ENCODE assay signal across 1 cellular context in the genomic region with DNA sequence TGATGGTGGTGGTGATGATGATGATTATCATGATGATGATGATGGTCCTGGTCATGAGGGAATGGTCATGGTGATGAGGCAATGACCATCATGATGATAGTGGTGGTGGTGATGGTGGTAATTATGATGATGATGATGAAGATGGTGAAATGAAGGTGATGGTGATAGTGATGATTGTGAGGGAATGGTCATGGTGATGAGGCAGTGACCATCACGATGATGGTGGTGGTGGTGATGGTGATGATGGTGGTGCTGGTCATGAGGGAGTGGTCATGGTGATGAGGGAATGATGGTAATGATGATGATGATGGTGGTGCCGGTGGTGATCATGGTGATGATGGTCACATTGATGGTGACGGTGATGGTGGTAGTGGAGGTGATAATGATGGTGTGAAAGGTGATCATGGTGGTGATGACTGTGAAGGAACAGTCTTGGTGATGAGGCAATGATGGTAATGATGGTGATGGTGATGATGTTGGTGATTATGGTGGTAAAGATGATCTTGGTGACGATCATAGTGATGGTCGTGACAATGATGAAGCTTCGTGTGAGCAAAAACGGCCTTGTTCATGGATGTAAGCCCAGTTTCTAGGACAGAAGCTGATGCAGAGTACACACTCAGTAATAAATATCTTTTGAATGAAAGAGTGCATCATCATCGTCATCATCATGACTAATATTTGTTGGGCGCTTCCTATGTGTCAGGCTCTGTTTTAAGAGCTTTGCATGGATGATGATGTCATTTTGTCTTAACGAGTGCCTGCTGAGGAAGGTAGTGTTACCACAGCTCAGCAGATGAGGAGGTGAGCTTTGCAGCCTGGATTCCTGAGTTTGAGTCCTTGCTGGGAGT.
TF ChIP-seq lines count a peak whose summit lies in the region.

No MANE protein-coding gene starts in this region.

TF ChIP-seq in K562, 482 proteins besides CTCF, POLR2A, EP300 and RAD21 (continued from another document and continues in another):
- TF ChIP-seq, protein P1, sequence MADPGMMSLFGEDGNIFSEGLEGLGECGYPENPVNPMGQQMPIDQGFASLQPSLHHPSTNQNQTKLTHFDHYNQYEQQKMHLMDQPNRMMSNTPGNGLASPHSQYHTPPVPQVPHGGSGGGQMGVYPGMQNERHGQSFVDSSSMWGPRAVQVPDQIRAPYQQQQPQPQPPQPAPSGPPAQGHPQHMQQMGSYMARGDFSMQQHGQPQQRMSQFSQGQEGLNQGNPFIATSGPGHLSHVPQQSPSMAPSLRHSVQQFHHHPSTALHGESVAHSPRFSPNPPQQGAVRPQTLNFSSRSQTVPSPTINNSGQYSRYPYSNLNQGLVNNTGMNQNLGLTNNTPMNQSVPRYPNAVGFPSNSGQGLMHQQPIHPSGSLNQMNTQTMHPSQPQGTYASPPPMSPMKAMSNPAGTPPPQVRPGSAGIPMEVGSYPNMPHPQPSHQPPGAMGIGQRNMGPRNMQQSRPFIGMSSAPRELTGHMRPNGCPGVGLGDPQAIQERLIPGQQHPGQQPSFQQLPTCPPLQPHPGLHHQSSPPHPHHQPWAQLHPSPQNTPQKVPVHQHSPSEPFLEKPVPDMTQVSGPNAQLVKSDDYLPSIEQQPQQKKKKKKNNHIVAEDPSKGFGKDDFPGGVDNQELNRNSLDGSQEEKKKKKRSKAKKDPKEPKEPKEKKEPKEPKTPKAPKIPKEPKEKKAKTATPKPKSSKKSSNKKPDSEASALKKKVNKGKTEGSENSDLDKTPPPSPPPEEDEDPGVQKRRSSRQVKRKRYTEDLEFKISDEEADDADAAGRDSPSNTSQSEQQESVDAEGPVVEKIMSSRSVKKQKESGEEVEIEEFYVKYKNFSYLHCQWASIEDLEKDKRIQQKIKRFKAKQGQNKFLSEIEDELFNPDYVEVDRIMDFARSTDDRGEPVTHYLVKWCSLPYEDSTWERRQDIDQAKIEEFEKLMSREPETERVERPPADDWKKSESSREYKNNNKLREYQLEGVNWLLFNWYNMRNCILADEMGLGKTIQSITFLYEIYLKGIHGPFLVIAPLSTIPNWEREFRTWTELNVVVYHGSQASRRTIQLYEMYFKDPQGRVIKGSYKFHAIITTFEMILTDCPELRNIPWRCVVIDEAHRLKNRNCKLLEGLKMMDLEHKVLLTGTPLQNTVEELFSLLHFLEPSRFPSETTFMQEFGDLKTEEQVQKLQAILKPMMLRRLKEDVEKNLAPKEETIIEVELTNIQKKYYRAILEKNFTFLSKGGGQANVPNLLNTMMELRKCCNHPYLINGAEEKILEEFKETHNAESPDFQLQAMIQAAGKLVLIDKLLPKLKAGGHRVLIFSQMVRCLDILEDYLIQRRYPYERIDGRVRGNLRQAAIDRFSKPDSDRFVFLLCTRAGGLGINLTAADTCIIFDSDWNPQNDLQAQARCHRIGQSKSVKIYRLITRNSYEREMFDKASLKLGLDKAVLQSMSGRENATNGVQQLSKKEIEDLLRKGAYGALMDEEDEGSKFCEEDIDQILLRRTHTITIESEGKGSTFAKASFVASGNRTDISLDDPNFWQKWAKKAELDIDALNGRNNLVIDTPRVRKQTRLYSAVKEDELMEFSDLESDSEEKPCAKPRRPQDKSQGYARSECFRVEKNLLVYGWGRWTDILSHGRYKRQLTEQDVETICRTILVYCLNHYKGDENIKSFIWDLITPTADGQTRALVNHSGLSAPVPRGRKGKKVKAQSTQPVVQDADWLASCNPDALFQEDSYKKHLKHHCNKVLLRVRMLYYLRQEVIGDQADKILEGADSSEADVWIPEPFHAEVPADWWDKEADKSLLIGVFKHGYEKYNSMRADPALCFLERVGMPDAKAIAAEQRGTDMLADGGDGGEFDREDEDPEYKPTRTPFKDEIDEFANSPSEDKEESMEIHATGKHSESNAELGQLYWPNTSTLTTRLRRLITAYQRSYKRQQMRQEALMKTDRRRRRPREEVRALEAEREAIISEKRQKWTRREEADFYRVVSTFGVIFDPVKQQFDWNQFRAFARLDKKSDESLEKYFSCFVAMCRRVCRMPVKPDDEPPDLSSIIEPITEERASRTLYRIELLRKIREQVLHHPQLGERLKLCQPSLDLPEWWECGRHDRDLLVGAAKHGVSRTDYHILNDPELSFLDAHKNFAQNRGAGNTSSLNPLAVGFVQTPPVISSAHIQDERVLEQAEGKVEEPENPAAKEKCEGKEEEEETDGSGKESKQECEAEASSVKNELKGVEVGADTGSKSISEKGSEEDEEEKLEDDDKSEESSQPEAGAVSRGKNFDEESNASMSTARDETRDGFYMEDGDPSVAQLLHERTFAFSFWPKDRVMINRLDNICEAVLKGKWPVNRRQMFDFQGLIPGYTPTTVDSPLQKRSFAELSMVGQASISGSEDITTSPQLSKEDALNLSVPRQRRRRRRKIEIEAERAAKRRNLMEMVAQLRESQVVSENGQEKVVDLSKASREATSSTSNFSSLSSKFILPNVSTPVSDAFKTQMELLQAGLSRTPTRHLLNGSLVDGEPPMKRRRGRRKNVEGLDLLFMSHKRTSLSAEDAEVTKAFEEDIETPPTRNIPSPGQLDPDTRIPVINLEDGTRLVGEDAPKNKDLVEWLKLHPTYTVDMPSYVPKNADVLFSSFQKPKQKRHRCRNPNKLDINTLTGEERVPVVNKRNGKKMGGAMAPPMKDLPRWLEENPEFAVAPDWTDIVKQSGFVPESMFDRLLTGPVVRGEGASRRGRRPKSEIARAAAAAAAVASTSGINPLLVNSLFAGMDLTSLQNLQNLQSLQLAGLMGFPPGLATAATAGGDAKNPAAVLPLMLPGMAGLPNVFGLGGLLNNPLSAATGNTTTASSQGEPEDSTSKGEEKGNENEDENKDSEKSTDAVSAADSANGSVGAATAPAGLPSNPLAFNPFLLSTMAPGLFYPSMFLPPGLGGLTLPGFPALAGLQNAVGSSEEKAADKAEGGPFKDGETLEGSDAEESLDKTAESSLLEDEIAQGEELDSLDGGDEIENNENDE (IDR thresholded peaks at IDR 0.05; ENCODE audit: low read depth, low read length): no peak
- TF ChIP-seq ETS2 (tag; IDR thresholded peaks at IDR 0.05; ENCODE audit: borderline replicate concordance, poor library complexity, severe bottlenecking) (no peak), ZFX (CRISPR knock-in tag; IDR thresholded peaks at IDR 0.05) (no peak), FOSL1 (tag; conservative IDR thresholded peaks at IDR 0.05) (peak; percentile 78), ATF7 (IDR thresholded peaks at IDR 0.05) (peak; percentile 91; the same call in 1 of the 2 replicates), ZNF707 (CRISPR knock-in tag; conservative IDR thresholded peaks at IDR 0.05) (no peak), CCNT2 (IDR thresholded peaks at IDR 0.05; ENCODE audit: borderline replicate concordance, extremely low read depth, insufficient read length, low read depth, low read length) (no peak), RBM25 (IDR thresholded peaks at IDR 0.05; ENCODE audit: low read depth, low read length, severe bottlenecking) (no peak), CEBPB (tag; IDR thresholded peaks at IDR 0.05) (0 out of 2 replicates have a peak, but pooled peaks have one; percentile 9), ZBTB7A (IDR thresholded peaks at IDR 0.05; ENCODE audit: borderline replicate concordance, control insufficient read depth, low read depth, low read length) (no peak), RFX7 (CRISPR knock-in tag; IDR thresholded peaks at IDR 0.05) (no peak), ZNF778 (CRISPR knock-in tag; IDR thresholded peaks at IDR 0.05) (no peak), PTTG1 (tag; IDR thresholded peaks at IDR 0.05; ENCODE audit: low read depth) (no peak), PHF8 (IDR thresholded peaks at IDR 0.05; ENCODE audit: borderline replicate concordance, low read length) (no peak), E2F3 (CRISPR knock-in tag; IDR thresholded peaks at IDR 0.05) (no peak), TARDBP (IDR thresholded peaks at IDR 0.05) (no peak), SPI1 (IDR thresholded peaks at IDR 0.05; ENCODE audit: borderline replicate concordance, low read depth, low read length) (no peak), NR3C1 (CRISPR knock-in tag; IDR thresholded peaks at IDR 0.05) (no peak), KLF13 (tag; IDR thresholded peaks at IDR 0.05; ENCODE audit: borderline replicate concordance, low read depth) (no peak), ZZZ3 (IDR thresholded peaks at IDR 0.05) (no peak), BACH1 (tag; IDR thresholded peaks at IDR 0.05) (peak; percentile 29; the same call in 1 of the 2 replicates), ZNF696 (CRISPR knock-in tag; conservative IDR thresholded peaks at IDR 0.05) (no peak), KLF16 (IDR thresholded peaks at IDR 0.05) (no peak), ZKSCAN3 (CRISPR knock-in tag; IDR thresholded peaks at IDR 0.05) (no peak), ZNF830 (CRISPR knock-in tag; IDR thresholded peaks at IDR 0.05) (no peak), TBL1XR1 (IDR thresholded peaks at IDR 0.05; ENCODE audit: low read length in 2 of 2) (no peak), RB1 (IDR thresholded peaks at IDR 0.05; ENCODE audit: low read depth) (no peak), ELF1 (tag; IDR thresholded peaks at IDR 0.05) (no peak), OTX1 (CRISPR knock-in tag; IDR thresholded peaks at IDR 0.05) (peak; percentile 69; the same call in 1 of the 2 replicates)
- TF ChIP-seq, protein P2, sequence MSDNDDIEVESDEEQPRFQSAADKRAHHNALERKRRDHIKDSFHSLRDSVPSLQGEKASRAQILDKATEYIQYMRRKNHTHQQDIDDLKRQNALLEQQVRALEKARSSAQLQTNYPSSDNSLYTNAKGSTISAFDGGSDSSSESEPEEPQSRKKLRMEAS (CRISPR knock-in tag; IDR thresholded peaks at IDR 0.05): no peak
- TF ChIP-seq, protein P3, sequence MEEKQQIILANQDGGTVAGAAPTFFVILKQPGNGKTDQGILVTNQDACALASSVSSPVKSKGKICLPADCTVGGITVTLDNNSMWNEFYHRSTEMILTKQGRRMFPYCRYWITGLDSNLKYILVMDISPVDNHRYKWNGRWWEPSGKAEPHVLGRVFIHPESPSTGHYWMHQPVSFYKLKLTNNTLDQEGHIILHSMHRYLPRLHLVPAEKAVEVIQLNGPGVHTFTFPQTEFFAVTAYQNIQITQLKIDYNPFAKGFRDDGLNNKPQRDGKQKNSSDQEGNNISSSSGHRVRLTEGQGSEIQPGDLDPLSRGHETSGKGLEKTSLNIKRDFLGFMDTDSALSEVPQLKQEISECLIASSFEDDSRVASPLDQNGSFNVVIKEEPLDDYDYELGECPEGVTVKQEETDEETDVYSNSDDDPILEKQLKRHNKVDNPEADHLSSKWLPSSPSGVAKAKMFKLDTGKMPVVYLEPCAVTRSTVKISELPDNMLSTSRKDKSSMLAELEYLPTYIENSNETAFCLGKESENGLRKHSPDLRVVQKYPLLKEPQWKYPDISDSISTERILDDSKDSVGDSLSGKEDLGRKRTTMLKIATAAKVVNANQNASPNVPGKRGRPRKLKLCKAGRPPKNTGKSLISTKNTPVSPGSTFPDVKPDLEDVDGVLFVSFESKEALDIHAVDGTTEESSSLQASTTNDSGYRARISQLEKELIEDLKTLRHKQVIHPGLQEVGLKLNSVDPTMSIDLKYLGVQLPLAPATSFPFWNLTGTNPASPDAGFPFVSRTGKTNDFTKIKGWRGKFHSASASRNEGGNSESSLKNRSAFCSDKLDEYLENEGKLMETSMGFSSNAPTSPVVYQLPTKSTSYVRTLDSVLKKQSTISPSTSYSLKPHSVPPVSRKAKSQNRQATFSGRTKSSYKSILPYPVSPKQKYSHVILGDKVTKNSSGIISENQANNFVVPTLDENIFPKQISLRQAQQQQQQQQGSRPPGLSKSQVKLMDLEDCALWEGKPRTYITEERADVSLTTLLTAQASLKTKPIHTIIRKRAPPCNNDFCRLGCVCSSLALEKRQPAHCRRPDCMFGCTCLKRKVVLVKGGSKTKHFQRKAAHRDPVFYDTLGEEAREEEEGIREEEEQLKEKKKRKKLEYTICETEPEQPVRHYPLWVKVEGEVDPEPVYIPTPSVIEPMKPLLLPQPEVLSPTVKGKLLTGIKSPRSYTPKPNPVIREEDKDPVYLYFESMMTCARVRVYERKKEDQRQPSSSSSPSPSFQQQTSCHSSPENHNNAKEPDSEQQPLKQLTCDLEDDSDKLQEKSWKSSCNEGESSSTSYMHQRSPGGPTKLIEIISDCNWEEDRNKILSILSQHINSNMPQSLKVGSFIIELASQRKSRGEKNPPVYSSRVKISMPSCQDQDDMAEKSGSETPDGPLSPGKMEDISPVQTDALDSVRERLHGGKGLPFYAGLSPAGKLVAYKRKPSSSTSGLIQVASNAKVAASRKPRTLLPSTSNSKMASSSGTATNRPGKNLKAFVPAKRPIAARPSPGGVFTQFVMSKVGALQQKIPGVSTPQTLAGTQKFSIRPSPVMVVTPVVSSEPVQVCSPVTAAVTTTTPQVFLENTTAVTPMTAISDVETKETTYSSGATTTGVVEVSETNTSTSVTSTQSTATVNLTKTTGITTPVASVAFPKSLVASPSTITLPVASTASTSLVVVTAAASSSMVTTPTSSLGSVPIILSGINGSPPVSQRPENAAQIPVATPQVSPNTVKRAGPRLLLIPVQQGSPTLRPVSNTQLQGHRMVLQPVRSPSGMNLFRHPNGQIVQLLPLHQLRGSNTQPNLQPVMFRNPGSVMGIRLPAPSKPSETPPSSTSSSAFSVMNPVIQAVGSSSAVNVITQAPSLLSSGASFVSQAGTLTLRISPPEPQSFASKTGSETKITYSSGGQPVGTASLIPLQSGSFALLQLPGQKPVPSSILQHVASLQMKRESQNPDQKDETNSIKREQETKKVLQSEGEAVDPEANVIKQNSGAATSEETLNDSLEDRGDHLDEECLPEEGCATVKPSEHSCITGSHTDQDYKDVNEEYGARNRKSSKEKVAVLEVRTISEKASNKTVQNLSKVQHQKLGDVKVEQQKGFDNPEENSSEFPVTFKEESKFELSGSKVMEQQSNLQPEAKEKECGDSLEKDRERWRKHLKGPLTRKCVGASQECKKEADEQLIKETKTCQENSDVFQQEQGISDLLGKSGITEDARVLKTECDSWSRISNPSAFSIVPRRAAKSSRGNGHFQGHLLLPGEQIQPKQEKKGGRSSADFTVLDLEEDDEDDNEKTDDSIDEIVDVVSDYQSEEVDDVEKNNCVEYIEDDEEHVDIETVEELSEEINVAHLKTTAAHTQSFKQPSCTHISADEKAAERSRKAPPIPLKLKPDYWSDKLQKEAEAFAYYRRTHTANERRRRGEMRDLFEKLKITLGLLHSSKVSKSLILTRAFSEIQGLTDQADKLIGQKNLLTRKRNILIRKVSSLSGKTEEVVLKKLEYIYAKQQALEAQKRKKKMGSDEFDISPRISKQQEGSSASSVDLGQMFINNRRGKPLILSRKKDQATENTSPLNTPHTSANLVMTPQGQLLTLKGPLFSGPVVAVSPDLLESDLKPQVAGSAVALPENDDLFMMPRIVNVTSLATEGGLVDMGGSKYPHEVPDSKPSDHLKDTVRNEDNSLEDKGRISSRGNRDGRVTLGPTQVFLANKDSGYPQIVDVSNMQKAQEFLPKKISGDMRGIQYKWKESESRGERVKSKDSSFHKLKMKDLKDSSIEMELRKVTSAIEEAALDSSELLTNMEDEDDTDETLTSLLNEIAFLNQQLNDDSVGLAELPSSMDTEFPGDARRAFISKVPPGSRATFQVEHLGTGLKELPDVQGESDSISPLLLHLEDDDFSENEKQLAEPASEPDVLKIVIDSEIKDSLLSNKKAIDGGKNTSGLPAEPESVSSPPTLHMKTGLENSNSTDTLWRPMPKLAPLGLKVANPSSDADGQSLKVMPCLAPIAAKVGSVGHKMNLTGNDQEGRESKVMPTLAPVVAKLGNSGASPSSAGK (IDR thresholded peaks at IDR 0.05): no peak
- TF ChIP-seq, protein P4, sequence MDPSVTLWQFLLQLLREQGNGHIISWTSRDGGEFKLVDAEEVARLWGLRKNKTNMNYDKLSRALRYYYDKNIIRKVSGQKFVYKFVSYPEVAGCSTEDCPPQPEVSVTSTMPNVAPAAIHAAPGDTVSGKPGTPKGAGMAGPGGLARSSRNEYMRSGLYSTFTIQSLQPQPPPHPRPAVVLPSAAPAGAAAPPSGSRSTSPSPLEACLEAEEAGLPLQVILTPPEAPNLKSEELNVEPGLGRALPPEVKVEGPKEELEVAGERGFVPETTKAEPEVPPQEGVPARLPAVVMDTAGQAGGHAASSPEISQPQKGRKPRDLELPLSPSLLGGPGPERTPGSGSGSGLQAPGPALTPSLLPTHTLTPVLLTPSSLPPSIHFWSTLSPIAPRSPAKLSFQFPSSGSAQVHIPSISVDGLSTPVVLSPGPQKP (CRISPR knock-in tag; IDR thresholded peaks at IDR 0.05): no peak
